8 cellular contexts compared by ENCODE assay signal in the genomic region with DNA sequence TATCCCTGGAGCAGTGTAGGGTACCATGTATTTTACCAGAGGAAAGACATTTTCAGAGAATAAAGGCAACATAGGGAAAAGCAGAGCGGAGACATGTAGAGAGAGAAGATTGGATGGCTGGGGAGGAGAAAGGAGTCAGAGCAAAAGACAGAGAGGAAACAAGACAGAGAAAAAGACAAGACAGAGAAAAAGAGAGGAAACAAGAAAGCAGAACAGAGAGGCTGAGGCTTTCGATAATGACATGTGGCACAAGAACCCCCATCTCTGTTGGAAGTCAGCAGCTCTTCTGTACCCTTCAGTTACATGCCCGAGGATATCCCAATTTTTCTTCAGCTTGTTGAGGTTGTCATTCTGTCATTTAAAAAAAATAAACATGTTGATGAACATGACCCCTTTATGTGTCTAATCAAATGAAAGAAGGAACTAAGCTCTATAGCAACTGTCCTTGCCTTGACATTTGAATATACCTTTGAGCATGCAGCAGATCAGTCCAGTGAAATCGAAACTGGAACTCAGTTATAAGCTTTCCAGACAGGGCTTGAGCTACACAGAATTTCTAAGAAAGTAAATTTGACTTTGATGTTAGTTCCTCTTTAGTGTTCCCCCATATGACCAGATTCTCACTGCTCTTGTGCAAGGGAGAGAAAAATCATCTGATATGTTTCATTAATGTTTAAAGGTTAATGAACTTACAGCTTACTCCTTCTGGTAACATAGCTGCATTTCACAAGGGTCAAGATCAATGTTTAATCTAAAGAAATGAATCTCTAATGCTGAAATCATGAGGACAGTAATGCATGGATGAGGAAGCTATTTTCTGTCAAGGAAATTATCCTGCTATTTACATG.
DNase-seq lines count a peak whose midpoint lies in the region; ATAC-seq lines count a peak whose summit lies in the region.

No MANE protein-coding gene starts in this region.

- H3K9me3 Mint-ChIP-seq in activated T-cell treated with anti-CD3 and anti-CD28 coated beads, Interleukin-2, amount 50 U/mL, for 24 hours: peaks cover 5% of the 10 kb centered on the region
- H3K9me3 Mint-ChIP-seq in naive thymus-derived CD8-positive, alpha-beta T cell: no peaks in the 10 kb centered on the region

- peaks cover 56% of the 10 kb centered on the region for H3K4me1 Mint-ChIP-seq in activated T-cell treated with anti-CD3 and anti-CD28 coated beads, Interleukin-2, amount 50 U/mL, for 24 hours (ENCODE audit: low read depth)
- H3K4me1 Mint-ChIP-seq in naive thymus-derived CD8-positive, alpha-beta T cell: peaks cover 26 to 57% (median 55%) of the 10 kb centered on the region in 4 donors

- no peaks in the 10 kb centered on the region for H3K27me3 Mint-ChIP-seq in activated T-cell treated with anti-CD3 and anti-CD28 coated beads, Interleukin-2, amount 50 U/mL, for 24 hours
- no peaks in the 10 kb centered on the region for H3K27me3 Mint-ChIP-seq in naive thymus-derived CD8-positive, alpha-beta T cell

- POLR2A ChIA-PET in naive thymus-derived CD8-positive, alpha-beta T cell (lab: Charles Lee): interaction anchor here (0.7 to 1.4 kb wide), 2 partner anchors 75 to 82 kb away, joined by 3 to 7 read pairs; a partner anchor contains a TSS

- H3K4me3 Mint-ChIP-seq in activated T-cell treated with anti-CD3 and anti-CD28 coated beads, Interleukin-2, amount 50 U/mL, for 24 hours: peak overlapping the region; percentile 43
- H3K4me3 Mint-ChIP-seq in naive thymus-derived CD8-positive, alpha-beta T cell: peak overlapping the region; percentile 47 to 85 (median 76)

- peak overlapping the region; percentile 91 for H3K27ac Mint-ChIP-seq in activated T-cell treated with anti-CD3 and anti-CD28 coated beads, Interleukin-2, amount 50 U/mL, for 24 hours
- H3K27ac Mint-ChIP-seq in naive thymus-derived CD8-positive, alpha-beta T cell: peak overlapping the region; percentile 84 to 97 (median 92)

- no peaks in the 10 kb centered on the region for H3K36me3 Mint-ChIP-seq in activated T-cell treated with anti-CD3 and anti-CD28 coated beads, Interleukin-2, amount 50 U/mL, for 24 hours (ENCODE audit: low read depth)
- no peaks in the 10 kb centered on the region for H3K36me3 Mint-ChIP-seq in naive thymus-derived CD8-positive, alpha-beta T cell

- ATAC-seq in HG02970 (IDR thresholded peaks at IDR 0.05; ENCODE audit: low FRiP score, unreplicated experiment): peak; percentile 84
- ATAC-seq in naive thymus-derived CD8-positive, alpha-beta T cell: peak; percentile 80 to 84

- DNase-seq in activated T-cell treated with anti-CD3 and anti-CD28 coated beads, Interleukin-2, amount 50 U/mL, for 24 hours: no peak
- DNase-seq in activated T-cell treated with anti-CD3 and anti-CD28 coated beads, Interleukin-2, amount 50 U/mL, for 1 hour: no peak
- DNase-seq in OCI-M1 (lab: John Stamatoyannopoulos, UW) (peak; percentile 89), ecto neural progenitor cell (ENCODE audit: low spot score) (no peak), DMS53 treated with DMSO at 0.1 percent for 48 hours (lab: John Stamatoyannopoulos, UW; ENCODE audit: unreplicated experiment) (no peak), AG20443 (ENCODE audit: low spot score) (no peak)
- peak in 4 of 10 donors; percentile 18 to 58 (median 48) for DNase-seq in naive thymus-derived CD8-positive, alpha-beta T cell
